In genomic region chr4:139956436-139957107, GRCh38 we compare ENCODE assay signal across 16 cellular contexts.
DNase-seq lines count a peak whose midpoint lies in the region; ATAC-seq and TF ChIP-seq lines count a peak whose summit lies in the region.
"Had no signal": no experiment of that assay in that cellular context is flagged by ENCODE, and none has a peak within 500 bp of the region (broad histone marks: within the 10 kb centered on the region; RNA-seq: fewer than 3 reads in every experiment).

No MANE protein-coding gene starts in this region.

- H3K27ac ChIP-seq in caudate nucleus (ENCODE audit: low read depth, low read length): peak overlapping the region; percentile 3
- H3K27ac ChIP-seq in left ventricle myocardium inferior (replicated peaks): peak overlapping the region; percentile 9
- H3K27ac ChIP-seq in WERI-Rb-1: no peak overlapping the region

- peaks cover 18% of the 10 kb centered on the region for H3K4me1 ChIP-seq in left ventricle myocardium inferior

- H3K4me3 ChIP-seq in left ventricle myocardium inferior (peak overlapping the region; percentile 33), WERI-Rb-1 (ENCODE audit: low read depth, low read length) (no peak overlapping the region)

- DNase-seq in G401 (ENCODE audit: low spot score) (peak; percentile 50), caudate nucleus (lab: John Stamatoyannopoulos, UW) (peak in 30 of 61 donors; percentile 1 to 75 (median 20)), left ventricle myocardium inferior (no peak), sciatic nerve (ENCODE audit: low spot score) (no peak), SHP77 treated with DMSO at 0.1 percent for 48 hours (lab: John Stamatoyannopoulos, UW) (no peak), WERI-Rb-1 (no peak), NCI-H128 (lab: John Stamatoyannopoulos, UW; ENCODE audit: unreplicated experiment) (no peak), NOMO-1 treated with dmso at 0.1 percent for 144 hours (lab: John Stamatoyannopoulos, UW; ENCODE audit: unreplicated experiment) (no peak)
- DNase-seq: activated CD4-positive, CD25-positive, alpha-beta regulatory T cell; activated naive CD8-positive, alpha-beta T cell treated with anti-CD3 and anti-CD28 coated beads, Interleukin-2, amount 10 ng/mL, durations not matched to agents 7 days and 5 days; activated T-cell treated with anti-CD3 and anti-CD28 coated beads for 4 hours; effector CD8-positive, alpha-beta T cell; Kasumi-1; NCI-H2029; NCI-H82; stimulated activated CD8-positive, alpha-beta memory T cell treated with anti-CD3 and anti-CD28 coated beads, Interleukin-4, amount 100 ng/mL, for 48 hours had no signal

- no peaks in the 10 kb centered on the region for H3K27me3 ChIP-seq in left ventricle myocardium inferior (ENCODE audit: low read depth)
- H3K27me3 ChIP-seq in WERI-Rb-1 (ENCODE audit: insufficient read depth, low read depth, severe bottlenecking): no peaks in the 10 kb centered on the region

- in situ Hi-C loops in G401 (cut with HindIII; ENCODE audit: low sequenced_read_pairs): no loop called here

- H3K9me3 ChIP-seq in left ventricle myocardium inferior (replicated peaks) (no peaks in the 10 kb centered on the region), WERI-Rb-1 (ENCODE audit: severe bottlenecking) (no peaks in the 10 kb centered on the region)

- peak; percentile 80 for ATAC-seq in sciatic nerve

- no peaks in the 10 kb centered on the region for H3K36me3 ChIP-seq in left ventricle myocardium inferior
- H3K36me3 ChIP-seq in WERI-Rb-1: no peaks in the 10 kb centered on the region

- intact Hi-C loops in left ventricle myocardium inferior (cut with micrococcal nuclease): no loop called here
- intact Hi-C loops in sciatic nerve (cut with DNase I): no loop called here

- TF ChIP-seq CTCF in left ventricle myocardium inferior (IDR thresholded peaks at IDR 0.05; ENCODE audit: borderline replicate concordance) (no peak), WERI-Rb-1 (IDR thresholded peaks at IDR 0.05; ENCODE audit: low read depth, low read length) (no peak)
